Comparison of ENCODE assay signal across 17 cellular contexts in genomic region chr2:175476374-175476773, GRCh38.
A peak's percentile ranks its signal among the peaks of the same experiment; 100 is the strongest.
DNase-seq lines count a peak whose midpoint lies in the region; ATAC-seq and TF ChIP-seq lines count a peak whose summit lies in the region.
"Had no signal": no experiment of that assay in that cellular context is flagged by ENCODE, and none has a peak within 500 bp of the region (broad histone marks: within the 10 kb centered on the region; RNA-seq: fewer than 3 reads in every experiment).

No MANE protein-coding gene starts in this region.

- intact Hi-C loops in left ventricle myocardium inferior (cut with micrococcal nuclease) (no loop called here), heart left ventricle (cut with DNase I) (no loop called here)

- TF ChIP-seq POLR2A in heart left ventricle (IDR thresholded peaks at IDR 0.05) (no peak), NB4 (IDR thresholded peaks at IDR 0.05; ENCODE audit: extremely low read depth, insufficient read length) (no peak)

- H3K4me1 ChIP-seq in left ventricle myocardium inferior, result no peaks in the 10 kb centered on the region
- peaks cover 0 to 6% (median 0%) of the 10 kb centered on the region in 12 donors for H3K4me1 ChIP-seq in heart left ventricle
- H3K4me1 ChIP-seq in liver (ENCODE audit: control insufficient read depth in 4 of 4, insufficient read depth in 4 of 4, low read length in 3 of 4), result peaks cover 0 to 3% (median 0%) of the 10 kb centered on the region in 4 donors
- H3K4me1 ChIP-seq: BE2C had no signal

- H3K27me3 ChIP-seq in left ventricle myocardium inferior (ENCODE audit: low read depth) (peaks cover 7% of the 10 kb centered on the region), heart left ventricle (peaks cover 0 to 2% (median 0%) of the 10 kb centered on the region in 9 donors), liver (ENCODE audit: control insufficient read depth in 4 of 4, insufficient read depth in 4 of 4, low read length in 3 of 4) (no peaks in the 10 kb centered on the region)
- H3K27me3 ChIP-seq: BE2C had no signal

- no peak for TF ChIP-seq RAD21 in liver (IDR thresholded peaks at IDR 0.05)

- H3K4me3 ChIP-seq in left ventricle myocardium inferior (no peak overlapping the region), heart left ventricle (no peak overlapping the region), NB4 (ENCODE audit: low read depth, low read length) (no peak overlapping the region), liver (ENCODE audit: low read depth in 1 of 3, low read length in 3 of 3) (no peak overlapping the region)

- no peaks in the 10 kb centered on the region for H3K36me3 ChIP-seq in left ventricle myocardium inferior
- H3K36me3 ChIP-seq in heart left ventricle, result no peaks in the 10 kb centered on the region
- H3K36me3 ChIP-seq in liver (ENCODE audit: control insufficient read depth in 4 of 4, insufficient read depth in 3 of 4, low read depth in 1 of 4, low read length in 3 of 4), result no peaks in the 10 kb centered on the region
- H3K36me3 ChIP-seq: BE2C had no signal

- no peak for DNase-seq in left ventricle myocardium inferior
- DNase-seq in heart left ventricle, result no peak
- DNase-seq in NB4 (ENCODE audit: low read depth), result peak; percentile 53
- DNase-seq in stimulated activated naive CD4-positive, alpha-beta T cell treated with Interleukin-2 at 50 U/mL for 16 hours (lab: John Stamatoyannopoulos, UW), result no peak
- no peak for DNase-seq in activated CD4-positive, alpha-beta T cell treated with anti-CD3 and anti-CD28 coated beads, Interleukin-2, amount 50 U/mL, for 4 hours
- DNase-seq: ACHN; BE2C; CD4-positive, alpha-beta memory T cell; DMS153; DMS79; GDM1; GOT3; H7; HFFc6 had no signal

- no peak overlapping the region for H3K9ac ChIP-seq in liver (ENCODE audit: low read depth in 1 of 2, low read length in 2 of 2)

- H3K9me3 ChIP-seq in left ventricle myocardium inferior (replicated peaks), result no peaks in the 10 kb centered on the region
- H3K9me3 ChIP-seq in heart left ventricle, result no peaks in the 10 kb centered on the region
- H3K9me3 ChIP-seq in liver (ENCODE audit: control insufficient read depth in 4 of 4, low read length in 3 of 4), result no peaks in the 10 kb centered on the region
- H3K9me3 ChIP-seq: BE2C had no signal

- ATAC-seq in heart left ventricle, result no peak
- no peak for ATAC-seq in GM21526 (IDR thresholded peaks at IDR 0.05; ENCODE audit: low FRiP score, unreplicated experiment)
- ATAC-seq: HCT116 had no signal

- TF ChIP-seq CTCF in left ventricle myocardium inferior (IDR thresholded peaks at IDR 0.05; ENCODE audit: borderline replicate concordance), result no peak
- TF ChIP-seq CTCF in heart left ventricle (IDR thresholded peaks at IDR 0.05), result no peak
- TF ChIP-seq CTCF in NB4 (IDR thresholded peaks at IDR 0.05; ENCODE audit: low read depth, low read length), result no peak
- no peak for TF ChIP-seq CTCF in liver (IDR thresholded peaks at IDR 0.05; ENCODE audit: low read depth, low read length, missing input control)

- peak overlapping the region; percentile 65 for H3K27ac ChIP-seq in left ventricle myocardium inferior (replicated peaks)
- H3K27ac ChIP-seq in heart left ventricle, result peak overlapping the region in 4 of 12 donors; percentile 24 to 54 (median 38)
- H3K27ac ChIP-seq in liver (ENCODE audit: low read depth in 1 of 2, low read length in 2 of 2), result no peak overlapping the region

- whole genome bisulfite sequencing in heart left ventricle, 4 donors, result 75 to 86% (median 84%) methylated on average over 1 of the region's 1 CpG
- WGBS in liver, result 82% methylated on average over 1 of the region's 1 CpG

TF ChIP-seq in liver, 16 proteins besides CTCF, POLR2A, EP300 and RAD21:
- TF ChIP-seq JUND (IDR thresholded peaks at IDR 0.05) (no peak), EGR1 (IDR thresholded peaks at IDR 0.05; ENCODE audit: low read depth in 2 of 2) (no peak), REST (IDR thresholded peaks at IDR 0.05) (no peak), SP1 (IDR thresholded peaks at IDR 0.05) (no peak), NR2F2 (IDR thresholded peaks at IDR 0.05) (no peak), RXRA (IDR thresholded peaks at IDR 0.05) (peak; percentile 13 to 16), GABPA (IDR thresholded peaks at IDR 0.05 in 1 of 2, conservative IDR thresholded peaks at IDR 0.05 in 1 of 2) (no peak), ATF3 (IDR thresholded peaks at IDR 0.05) (no peak), TAF1 (conservative IDR thresholded peaks at IDR 0.05) (no peak), FOXA2 (IDR thresholded peaks at IDR 0.05) (no peak), HNF4A (conservative IDR thresholded peaks at IDR 0.05) (peak; percentile 61 to 87), YY1 (IDR thresholded peaks at IDR 0.05) (no peak), HNF4G (IDR thresholded peaks at IDR 0.05) (no peak), FOXA1 (IDR thresholded peaks at IDR 0.05) (no peak), ZBTB33 (IDR thresholded peaks at IDR 0.05) (no peak), MAX (IDR thresholded peaks at IDR 0.05) (no peak)
TF ChIP-seq in liver: peak in this region for 2.
